13 cellular contexts compared by ENCODE assay signal in the genomic region with DNA sequence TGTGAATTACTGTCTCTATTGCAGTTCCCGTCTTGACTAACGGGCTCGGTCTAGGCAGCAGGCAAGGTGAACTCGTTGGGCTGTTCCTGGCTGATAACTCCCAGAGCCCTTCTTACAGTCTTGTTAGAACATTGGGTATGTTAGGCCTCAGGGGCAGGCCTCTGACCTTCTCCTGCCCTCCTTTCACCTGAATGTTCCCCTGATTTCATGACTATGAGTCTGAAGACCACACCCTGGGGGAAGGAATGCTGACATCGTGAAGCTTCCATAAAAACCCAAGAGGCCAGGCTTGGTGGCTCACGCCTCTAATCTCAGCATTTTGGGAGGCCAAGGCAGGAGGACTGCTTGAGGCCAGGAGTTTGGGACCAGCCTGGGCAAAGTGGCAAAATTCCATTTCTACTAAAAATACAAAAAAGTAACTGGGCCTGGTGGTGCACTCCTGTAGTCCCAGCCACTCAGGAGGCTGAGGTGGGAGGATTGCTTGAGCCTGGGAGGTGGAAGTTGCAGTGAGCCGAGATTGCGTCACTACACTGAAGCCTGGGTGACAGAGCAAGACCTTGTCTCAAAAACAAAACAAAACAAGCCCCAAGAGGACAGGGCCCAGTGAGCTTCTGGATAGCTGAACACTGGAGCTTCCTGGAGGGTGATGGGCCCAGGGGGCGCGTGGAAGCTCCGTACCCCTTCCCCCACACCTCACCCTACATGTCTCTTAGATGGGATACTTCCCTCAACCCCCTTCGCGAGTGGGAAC. TPM values are rescaled to one million over a fixed set of nuclear protein-coding genes. Genes with fewer than 3 reads are reported as not detected.
DNase-seq lines count a peak whose midpoint lies in the region; ATAC-seq, FAIRE-seq and TF ChIP-seq lines count a peak whose summit lies in the region.
"Had no signal": no experiment of that assay in that cellular context is flagged by ENCODE, and none has a peak within 500 bp of the region (broad histone marks: within the 10 kb centered on the region; RNA-seq: fewer than 3 reads in every experiment).

No MANE protein-coding gene starts in this region.

- no peak for TF ChIP-seq RAD21 in K562 (CRISPR knock-in tag; conservative IDR thresholded peaks at IDR 0.05 in 1 of 2, IDR thresholded peaks at IDR 0.05 in 1 of 2)

- POLR2A ChIA-PET in K562 (lab: Yijun Ruan, JAX), result interaction anchor here (0.6 to 2.7 kb wide), 10 partner anchors 12 to 327 kb away, joined by 3 to 11 read pairs (median 4); a partner anchor contains a TSS

- no peaks in the 10 kb centered on the region for H3K79me1 ChIP-seq in mesendoderm (ENCODE audit: low read length)

- no peak overlapping the region for H3K4ac ChIP-seq in mesendoderm (ENCODE audit: low read depth, low read length)

- H4K5ac ChIP-seq in mesendoderm (ENCODE audit: low read length), result no peak overlapping the region

- intact Hi-C loops in K562 (cut with micrococcal nuclease), result no loop called here

- H3K56ac ChIP-seq in mesendoderm (ENCODE audit: low read length), result no peak overlapping the region

- TF ChIP-seq CTCF in HFFc6 (IDR thresholded peaks at IDR 0.05), result 0 out of 2 replicates have a peak, but pooled peaks have one; percentile 12
- TF ChIP-seq CTCF in K562 (IDR thresholded peaks at IDR 0.05 in 2 of 3, conservative IDR thresholded peaks at IDR 0.05 in 1 of 3; ENCODE audit: insufficient read depth in 2 of 3, low read depth in 1 of 3, low read length in 3 of 3), result no peak

- no peaks in the 10 kb centered on the region for H3K79me2 ChIP-seq in ACC112 (ENCODE audit: control insufficient read depth, insufficient read depth, low read length, unreplicated experiment)
- no peaks in the 10 kb centered on the region for H3K79me2 ChIP-seq in K562 (ENCODE audit: control insufficient read depth, insufficient read depth, low read length)
- H3K79me2 ChIP-seq in mesendoderm (ENCODE audit: control insufficient read depth, insufficient read depth, low read length), result no peaks in the 10 kb centered on the region

- no peak overlapping the region for H3K4me3 ChIP-seq in ACC112 (ENCODE audit: low read depth, low read length)
- H3K4me3 ChIP-seq in K562, result no peak overlapping the region
- no peak overlapping the region for H3K4me3 ChIP-seq in mesendoderm (ENCODE audit: low read length)

- H3K27ac Mint-ChIP-seq in HFFc6, result peak overlapping the region; percentile 65

- H2AFZ ChIP-seq in ACC112 (ENCODE audit: low read length, unreplicated experiment) (peak overlapping the region; percentile 26), K562 (ENCODE audit: low read depth, low read length) (peak overlapping the region; percentile 91)

- CTCF ChIA-PET in K562 (lab: Yijun Ruan, JAX; ENCODE audit: low intra/inter-chr PET ratio), result no interaction called here

- H4K20me1 ChIP-seq in K562 (replicated peaks; ENCODE audit: control insufficient read depth, insufficient read depth, low read length), result no peaks in the 10 kb centered on the region

- no peak overlapping the region for H2AK5ac ChIP-seq in mesendoderm (ENCODE audit: low read length)

- no peak overlapping the region for H2BK120ac ChIP-seq in mesendoderm (ENCODE audit: low read depth, low read length)

- no peaks in the 10 kb centered on the region; the same call in 1 of the 2 replicates for H3K27me3 Mint-ChIP-seq in HFFc6 (ENCODE audit: insufficient read depth)

- peaks cover 11% of the 10 kb centered on the region; the same call in 1 of the 2 replicates for H3K9me3 Mint-ChIP-seq in HFFc6
- H3K9me3 Mint-ChIP-seq: naive B cell had no signal

- peak overlapping the region; percentile 50 for H3K27ac ChIP-seq in ACC112 (ENCODE audit: low read depth, low read length)
- peak overlapping the region; percentile 86 for H3K27ac ChIP-seq in K562 (ENCODE audit: extremely low read depth, low read depth, low read length)
- no peak overlapping the region for H3K27ac ChIP-seq in mesendoderm (ENCODE audit: low read depth, low read length)

- peaks cover 30% of the 10 kb centered on the region for H3K4me1 Mint-ChIP-seq in HFFc6 (ENCODE audit: low read depth)

- H3K9me3 ChIP-seq in K562 (replicated peaks; ENCODE audit: control insufficient read depth, insufficient read depth, low read depth, low read length), result no peaks in the 10 kb centered on the region

- peaks cover 15% of the 10 kb centered on the region for H3K4me1 ChIP-seq in ACC112 (ENCODE audit: control insufficient read depth, insufficient read depth, low read length, unreplicated experiment)
- H3K4me1 ChIP-seq in K562 (replicated peaks in 1 of 2; ENCODE audit: control insufficient read depth in 2 of 2, insufficient read depth in 2 of 2, low read length in 2 of 2), result peaks cover 23 to 46% of the 10 kb centered on the region in 2 experiments
- H3K4me1 ChIP-seq in mesendoderm (ENCODE audit: control insufficient read depth, low read depth, low read length), result no peaks in the 10 kb centered on the region

- H3K9me1 ChIP-seq in K562 (ENCODE audit: control insufficient read depth, insufficient read depth, low read length), result peaks cover 2% of the 10 kb centered on the region

- ATAC-seq in K562 (peak; percentile 81), HG03095 (IDR thresholded peaks at IDR 0.05; ENCODE audit: unreplicated experiment) (no peak), HG03175 (IDR thresholded peaks at IDR 0.05; ENCODE audit: unreplicated experiment) (no peak)

- H3K4me2 ChIP-seq in K562 (ENCODE audit: insufficient read depth, low read length) (peak overlapping the region; percentile 42), mesendoderm (ENCODE audit: low read length) (no peak overlapping the region)

- DNase-seq in HFFc6 (no peak), K562 (ENCODE audit: extremely low read depth in 1 of 4, low spot score in 3 of 4) (peak in 1 of 4 experiments; percentile 57), mesendoderm (peak; percentile 55), NCI-H82 treated with DMSO at 0.1 percent for 48 hours (lab: John Stamatoyannopoulos, UW; ENCODE audit: unreplicated experiment) (no peak), hepatic stellate cell (ENCODE audit: low spot score) (no peak)
- DNase-seq: naive B cell; RPMI8226; stimulated activated CD4-positive, alpha-beta T cell treated with anti-CD3 and anti-CD28 coated beads, Interleukin-12 subunit alpha, Interleukin-12 subunit beta, amount 100 ng/mL, for 4 hours had no signal

- H3K9ac ChIP-seq in K562 (ENCODE audit: insufficient read depth in 1 of 2, low read depth in 2 of 2, low read length in 2 of 2) (peak overlapping the region; percentile 59 to 64; a peak in 3 of 4 replicates), mesendoderm (ENCODE audit: low read length) (no peak overlapping the region)

- H3K27me3 ChIP-seq in ACC112 (ENCODE audit: insufficient read depth, low read length) (no peaks in the 10 kb centered on the region), K562 (ENCODE audit: control insufficient read depth in 2 of 2, insufficient read depth in 2 of 2, low read length in 2 of 2) (no peaks in the 10 kb centered on the region), mesendoderm (ENCODE audit: insufficient read depth, low read length, poor library complexity) (no peaks in the 10 kb centered on the region)

- H3K4me3 Mint-ChIP-seq in HFFc6, result no peak overlapping the region
- H3K4me3 Mint-ChIP-seq: naive B cell had no signal

- no peaks in the 10 kb centered on the region; the same call in 1 of the 2 replicates for H3K36me3 Mint-ChIP-seq in HFFc6 (ENCODE audit: low read depth)
- H3K36me3 Mint-ChIP-seq: naive B cell had no signal

- FAIRE-seq in K562 (lab: Jason Lieb, UNC), result peak; percentile 6
- FAIRE-seq: urothelium cell line had no signal

- H3K18ac ChIP-seq in mesendoderm (ENCODE audit: low read length), result peak overlapping the region; percentile 43

- no peak overlapping the region for H3K23ac ChIP-seq in mesendoderm (ENCODE audit: low read length)

- no peaks in the 10 kb centered on the region for H3K36me3 ChIP-seq in ACC112 (ENCODE audit: insufficient read depth, low read length)
- no peaks in the 10 kb centered on the region for H3K36me3 ChIP-seq in K562 (ENCODE audit: control insufficient read depth, insufficient read depth, low read length)
- H3K36me3 ChIP-seq in mesendoderm (ENCODE audit: control insufficient read depth, insufficient read depth, low read length), result no peaks in the 10 kb centered on the region

- TF ChIP-seq POLR2A in K562 (conservative IDR thresholded peaks at IDR 0.05), result no peak

- no TSS peak for BruUV-seq in K562 (replicated peaks; lab: Mats Ljungman, UMichigan)

- H2BK15ac ChIP-seq in mesendoderm (replicated peaks; ENCODE audit: low read depth), result no peak overlapping the region

- no peak overlapping the region for H4K8ac ChIP-seq in mesendoderm (ENCODE audit: low read depth, low read length)

- in situ Hi-C loops in K562 (cut with MboI), result no loop called here

- TF ChIP-seq EP300 in K562 (IDR thresholded peaks at IDR 0.05; ENCODE audit: low read length), result peak; percentile 8; the same call in 1 of the 2 replicates

- 44% methylated on average over 13 of the region's 13 CpGs for WGBS in K562 (ENCODE audit: insufficient coverage, low coverage, missing lambda C conversion rate)
- no CpG with 5 or more reads among the region's 13 CpGs for WGBS in mesendoderm (ENCODE audit: extremely low coverage, insufficient coverage, low lambda C conversion rate)

- H2BK5ac ChIP-seq in mesendoderm (ENCODE audit: low read length), result no peak overlapping the region

TF ChIP-seq in K562, 482 proteins besides CTCF, POLR2A, EP300 and RAD21 (continues in another document):
- TF ChIP-seq NCOA1 (IDR thresholded peaks at IDR 0.05; ENCODE audit: low read depth) (0 out of 2 replicates have a peak, but pooled peaks have one; percentile 21), PYGO2 (tag; IDR thresholded peaks at IDR 0.05) (peak; percentile 33; the same call in 1 of the 2 replicates), ZNF197 (CRISPR knock-in tag; IDR thresholded peaks at IDR 0.05; ENCODE audit: low read depth) (no peak)

RNA-seq across cellular contexts. Expression of a gene that starts 47.8 kb away (rescaled TPM):
- total RNA-seq in HFFc6 (2021; fragmentation: NEBNext Ultra II Directional; extraction: Animal tissue kit (Norgen Biotek cat#: 25700)), result not detected
- total RNA-seq in K562 (2011; cell fraction: chromatin; rRNA removed; ENCODE audit: low replicate concordance), result not detected in 2 replicates
- total RNA-seq in K562 (2011; cell fraction: nucleolus; rRNA removed), result not detected in 2 replicates
- not detected in 2 replicates for total RNA-seq in K562 (2011; cell fraction: nucleoplasm; rRNA removed)
- total RNA-seq in K562 (2014; rRNA removed), result not detected in 2 replicates
- not detected in 2 replicates for total RNA-seq in K562 (2014; rRNA removed; fragmentation: Illumina TruSeq; extraction: Trizol)
- not detected in 2 replicates for total RNA-seq in K562 (2015; rRNA removed; fragmentation: Illumina TruSeq; extraction: Trizol)
- not detected in 2 replicates for total RNA-seq in K562 (2021)
- not detected in 2 replicates for polyA plus RNA-seq in K562 (2011; rRNA removed)
- polyA plus RNA-seq in K562 (2011; cell fraction: cytosol; rRNA removed), result not detected in 2 replicates
- not detected in 2 replicates for polyA plus RNA-seq in K562 (2011; cell fraction: nucleus; rRNA removed)
- polyA plus RNA-seq in K562 (2012), result not detected in 2 replicates
- polyA plus RNA-seq in K562 (2014; fragmentation: Illumina TruSeq; extraction: Trizol), result not detected in 2 replicates
- polyA plus RNA-seq in K562 (2014; fragmentation: Nextera tagmentation; extraction: Ambion mirVana), result not detected
- polyA plus RNA-seq in K562 (2014; rRNA removed), result not detected in 2 replicates
- polyA minus RNA-seq in K562 (2011; rRNA and poly(A)+ RNA removed), result not detected in 2 replicates
- polyA minus RNA-seq in K562 (2011; cell fraction: cytosol; rRNA and poly(A)+ RNA removed), result not detected in 2 replicates
- not detected in 2 replicates for polyA minus RNA-seq in K562 (2011; cell fraction: nucleus; rRNA and poly(A)+ RNA removed)
- 0.03 TPM for polyA plus RNA-seq in mesendoderm (2013, experiment 1 of 2)
- polyA plus RNA-seq in mesendoderm (2013, experiment 2 of 2), result not detected
- total RNA-seq: epithelial cell of proximal tubule had no signal
